ENCODE assay signal across 10 cellular contexts in the genomic region with DNA sequence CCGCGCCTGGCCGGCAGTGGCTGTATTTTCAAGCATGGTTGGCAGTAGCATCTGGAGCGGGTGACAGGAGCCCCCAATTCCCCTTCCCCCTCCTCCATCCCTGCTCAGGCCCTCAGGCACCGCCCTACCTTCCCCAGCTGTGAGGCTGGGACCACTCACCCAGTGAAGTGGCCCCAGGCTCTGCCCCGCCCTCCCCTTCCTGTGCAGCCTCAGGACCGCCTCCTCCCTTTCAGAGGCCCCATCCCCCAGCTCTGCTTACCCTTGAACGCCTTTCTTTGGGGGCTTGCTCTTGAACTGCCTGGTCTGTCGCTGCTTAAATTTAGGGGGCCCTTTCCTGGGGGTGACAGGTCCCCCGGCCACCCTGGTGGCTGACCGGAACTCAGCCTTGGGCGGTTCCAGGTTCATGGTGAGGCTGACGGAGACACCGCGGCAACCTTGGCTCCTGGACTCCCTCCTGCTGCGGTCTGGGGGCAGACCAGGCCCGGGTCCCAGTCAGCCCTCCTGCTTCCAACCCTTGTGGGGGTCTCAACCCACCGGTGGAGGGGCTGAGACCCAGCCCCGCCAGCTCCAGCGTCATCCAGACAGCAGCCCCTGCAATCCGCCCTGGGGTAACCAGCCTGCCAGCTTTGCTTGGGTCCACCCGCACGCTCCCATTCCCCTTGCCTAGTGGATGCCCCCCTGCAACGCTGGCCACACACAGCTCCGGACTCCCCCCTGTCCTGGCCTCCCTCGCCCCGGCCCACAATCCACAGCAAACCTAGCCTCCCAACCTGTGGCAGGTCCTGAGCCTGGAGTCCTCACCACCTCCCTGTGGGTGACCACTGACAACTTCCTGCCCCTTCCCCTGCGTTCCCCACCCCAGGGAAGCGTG. TPM values are rescaled to one million over a fixed set of nuclear protein-coding genes. Genes with fewer than 3 reads are reported as not detected.
DNase-seq lines count a peak whose midpoint lies in the region; ATAC-seq and TF ChIP-seq lines count a peak whose summit lies in the region.
"Had no signal": no experiment of that assay in that cellular context is flagged by ENCODE, and none has a peak within 500 bp of the region (broad histone marks: within the 10 kb centered on the region; RNA-seq: fewer than 3 reads in every experiment).

No MANE protein-coding gene starts in this region.

- H4K20me1 ChIP-seq in DOHH2 (ENCODE audit: control insufficient read depth, insufficient read depth, low read depth, low read length), result no peaks in the 10 kb centered on the region

- H3K4me3 ChIP-seq in DOHH2 (ENCODE audit: low read length) (peak overlapping the region; percentile 63), HUES64 (ENCODE audit: low read length) (peak overlapping the region; percentile 44), colonic mucosa (peak overlapping the region; percentile 4), esophagus squamous epithelium (peak overlapping the region in 2 of 4 donors; percentile 9 to 40)

- H3K9ac ChIP-seq in HUES64 (ENCODE audit: low read depth, low read length) (0 out of 2 replicates have a peak overlapping the region, but pooled peaks have one; percentile 47), colonic mucosa (ENCODE audit: low read depth in 2 of 2, low read length in 2 of 2) (peak overlapping the region in 1 of 2 donors; percentile 24)

- H3K27ac ChIP-seq in DOHH2 (ENCODE audit: low read depth, low read length) (no peak overlapping the region), HUES64 (ENCODE audit: low read depth, low read length) (peak overlapping the region; percentile 41; the same call in 1 of the 2 replicates), colonic mucosa (no peak overlapping the region), esophagus squamous epithelium (no peak overlapping the region)

- ATAC-seq in natural killer cell (peak; percentile 71 to 92 (median 79)), GM21619 (IDR thresholded peaks at IDR 0.05; ENCODE audit: unreplicated experiment) (no peak)

- peak overlapping the region; percentile 38 to 95 for H3K27ac Mint-ChIP-seq in natural killer cell

- H3K9me3 Mint-ChIP-seq in natural killer cell, result no peaks in the 10 kb centered on the region

- H3K36me3 Mint-ChIP-seq in natural killer cell, result no peaks in the 10 kb centered on the region

- H3K4me1 Mint-ChIP-seq in natural killer cell, result peaks cover 14 to 20% of the 10 kb centered on the region in 2 donors

- H3K36me3 ChIP-seq in DOHH2 (ENCODE audit: control insufficient read depth, low read length), result no peaks in the 10 kb centered on the region
- H3K36me3 ChIP-seq in HUES64 (ENCODE audit: insufficient read depth, low read length), result no peaks in the 10 kb centered on the region
- no peaks in the 10 kb centered on the region for H3K36me3 ChIP-seq in colonic mucosa
- no peaks in the 10 kb centered on the region for H3K36me3 ChIP-seq in esophagus squamous epithelium

- H3K79me2 ChIP-seq in DOHH2 (ENCODE audit: control insufficient read depth, low read length), result no peaks in the 10 kb centered on the region

- peaks cover 24% of the 10 kb centered on the region for H3K4me1 ChIP-seq in DOHH2 (ENCODE audit: control insufficient read depth, low read length)
- H3K4me1 ChIP-seq in HUES64 (ENCODE audit: insufficient read depth, low read length), result peaks cover 4% of the 10 kb centered on the region
- no peaks in the 10 kb centered on the region for H3K4me1 ChIP-seq in colonic mucosa
- H3K4me1 ChIP-seq in esophagus squamous epithelium, result peaks cover 0 to 4% (median 0%) of the 10 kb centered on the region in 3 donors

- H3K9me2 ChIP-seq in DOHH2 (replicated peaks; ENCODE audit: control insufficient read depth, low read length), result no peaks in the 10 kb centered on the region

- H3K4me2 ChIP-seq in DOHH2 (ENCODE audit: low read length), result peak overlapping the region; percentile 71

- TF ChIP-seq CTCF in DOHH2 (IDR thresholded peaks at IDR 0.05; ENCODE audit: low read depth, low read length, poor library complexity, severe bottlenecking) (no peak), colonic mucosa (IDR thresholded peaks at IDR 0.05) (no peak), natural killer cell (IDR thresholded peaks at IDR 0.05) (no peak), esophagus squamous epithelium (IDR thresholded peaks at IDR 0.05) (no peak)

- H3K27me3 ChIP-seq in DOHH2 (ENCODE audit: control insufficient read depth, low read length) (no peaks in the 10 kb centered on the region), HUES64 (ENCODE audit: insufficient read depth, low read length) (peaks cover 17% of the 10 kb centered on the region), colonic mucosa (peaks cover 6% of the 10 kb centered on the region), esophagus squamous epithelium (peaks cover 3 to 73% (median 7%) of the 10 kb centered on the region in 4 donors)

- TF ChIP-seq POLR2A in esophagus squamous epithelium (IDR thresholded peaks at IDR 0.05), result no peak

- H3F3A ChIP-seq in DOHH2 (ENCODE audit: control insufficient read depth, insufficient read depth), result no peaks in the 10 kb centered on the region

- DNase-seq in colonic mucosa, result no peak
- DNase-seq in natural killer cell, result no peak
- DNase-seq in NCI-H2196 treated with DMSO at 0.1 percent for 48 hours (lab: John Stamatoyannopoulos, UW; ENCODE audit: unreplicated experiment), result no peak
- no peak for DNase-seq in esophagus squamous epithelium (lab: John Stamatoyannopoulos, UW)
- no peak for DNase-seq in H4 (ENCODE audit: low spot score)
- DNase-seq: NCI-H1048, SHP77 had no signal

- 22% methylated on average over 29 of the region's 29 CpGs for WGBS in HUES64
- 40 to 62% methylated on average over 8 to 9 of the region's 29 CpGs for WGBS in esophagus squamous epithelium, 2 donors

- intact Hi-C loops in colonic mucosa (cut with DNase I) (no loop called here), natural killer cell (cut with micrococcal nuclease) (no loop called here), esophagus squamous epithelium (cut with DNase I) (no loop called here)

- H3K9me3 ChIP-seq in DOHH2 (ENCODE audit: control insufficient read depth, insufficient read depth, low read length) (no peaks in the 10 kb centered on the region), HUES64 (ENCODE audit: insufficient read depth, low read depth, low read length) (no peaks in the 10 kb centered on the region; the same call in none of the 2 replicates), colonic mucosa (no peaks in the 10 kb centered on the region), esophagus squamous epithelium (peaks cover 0 to 8% (median 0%) of the 10 kb centered on the region in 3 donors)

- no peaks in the 10 kb centered on the region for H3K27me3 Mint-ChIP-seq in natural killer cell (ENCODE audit: low read depth in 2 of 2)

- peak overlapping the region; percentile 87 for H3K4me3 Mint-ChIP-seq in natural killer cell

RNA-seq across cellular contexts. Expression of a gene that starts 3.2 kb away (rescaled TPM):
- 6.4 TPM for polyA plus RNA-seq in HUES64 (2013, experiment 1 of 2)
- 5.6 TPM for polyA plus RNA-seq in HUES64 (2013, experiment 2 of 2)
- total RNA-seq in colonic mucosa (not detected), natural killer cell (10 to 100 TPM; 21.9 to 42.8 (median 26.6) TPM), esophagus squamous epithelium (not detected)
- total RNA-seq in H4 (2014; rRNA removed; shearing (Covaris generic)), result not detected in 2 replicates

RNA-seq across cellular contexts. Expression of a gene that starts 13.3 kb away (rescaled TPM):
- polyA plus RNA-seq in HUES64 (2013, experiment 1 of 2), result 26.7 TPM
- 28.5 TPM for polyA plus RNA-seq in HUES64 (2013, experiment 2 of 2)
- total RNA-seq in colonic mucosa, result 10 to 100 TPM; 21.7 to 42.8 TPM
- total RNA-seq in natural killer cell, result 10 to 100 TPM; 29.9 to 35.0 (median 32.4) TPM
- total RNA-seq in esophagus squamous epithelium, result 10 to 100 TPM; 17.6 to 54.5 (median 37.4) TPM
- 36.3 and 47.4 TPM in 2 replicates for total RNA-seq in H4 (2014; rRNA removed; shearing (Covaris generic))

RNA-seq across cellular contexts. Expression of a gene that starts 13.4 kb away (rescaled TPM):
- 37.7 TPM for polyA plus RNA-seq in HUES64 (2013, experiment 1 of 2)
- polyA plus RNA-seq in HUES64 (2013, experiment 2 of 2), result 32.3 TPM
- total RNA-seq in colonic mucosa (10 to 100 TPM; 13.7 to 41.1 TPM), natural killer cell (10 to 100 TPM; 15.6 to 24.2 (median 22.1) TPM), esophagus squamous epithelium (10 to 100 TPM; 18.2 to 25.6 (median 21.4) TPM)
- 10.7 and 16.7 TPM in 2 replicates for total RNA-seq in H4 (2014; rRNA removed; shearing (Covaris generic))

RNA-seq across cellular contexts. Expression of a gene that starts 16.1 kb away (rescaled TPM):
- polyA plus RNA-seq in HUES64 (2013, experiment 1 of 2), result 1.1 TPM
- 1.5 TPM for polyA plus RNA-seq in HUES64 (2013, experiment 2 of 2)
- total RNA-seq in colonic mucosa (under 1 TPM; 0.25 to 0.32 TPM), natural killer cell (under 1 TPM; 0.24 to 0.35 (median 0.29) TPM), esophagus squamous epithelium (1 to 10 TPM in 1 of 4 donors, under 1 TPM in 2, not detected in 1; 0.19 to 2.1 (median 0.72) TPM)
- total RNA-seq in H4 (2014; rRNA removed; shearing (Covaris generic)), result 0.06 and 1.5 TPM in 2 replicates

RNA-seq across cellular contexts. Expression of a gene that starts 16.2 kb away (rescaled TPM):
- 49.1 TPM for polyA plus RNA-seq in HUES64 (2013, experiment 1 of 2)
- 47.0 TPM for polyA plus RNA-seq in HUES64 (2013, experiment 2 of 2)
- 10 to 100 TPM; 69.8 to 74.1 TPM for total RNA-seq in colonic mucosa
- 100 to 1,000 TPM in 1 of 3 donors, 10 to 100 TPM in 2; 96.2 to 117 (median 99.1) TPM for total RNA-seq in natural killer cell
- 10 to 100 TPM; 49.0 to 80.9 (median 62.4) TPM for total RNA-seq in esophagus squamous epithelium
- total RNA-seq in H4 (2014; rRNA removed; shearing (Covaris generic)), result 55.0 and 63.7 TPM in 2 replicates

Comparison
In these comparisons a context has a peak if more than half of its experiments do, and no peak if none do; other contexts are left out.
1. RNA of a gene that starts 3.2 kb away (total RNA-seq): 21.9 to 42.8 TPM in natural killer cell; not detected in esophagus squamous epithelium, not detected in colonic mucosa and not detected in H4; every median in the first group is over 10 times any median in the second.